In genomic region chrX:46366597-46367207, GRCh38 we compare ENCODE assay signal across 25 cellular contexts.
A peak's percentile ranks its signal among the peaks of the same experiment; 100 is the strongest.
DNase-seq lines count a peak whose midpoint lies in the region; ATAC-seq, FAIRE-seq and TF ChIP-seq lines count a peak whose summit lies in the region.
"Had no signal": no experiment of that assay in that cellular context is flagged by ENCODE, and none has a peak within 500 bp of the region (broad histone marks: within the 10 kb centered on the region; RNA-seq: fewer than 3 reads in every experiment).

No MANE protein-coding gene starts in this region.

- H2BK15ac ChIP-seq in H9 (ENCODE audit: low read depth, low read length) (no peak overlapping the region), H1 (ENCODE audit: low read length) (no peak overlapping the region)

- TF ChIP-seq EP300 in H1 (IDR thresholded peaks at IDR 0.05; ENCODE audit: borderline replicate concordance in 1 of 2, low read depth in 2 of 2, low read length in 2 of 2) (no peak), tibial nerve (IDR thresholded peaks at IDR 0.05) (no peak)

- peak overlapping the region; percentile 22 to 98 (median 81); a peak in 4 of 7 replicates for H3K27ac Mint-ChIP-seq in H9
- H3K27ac Mint-ChIP-seq: B cell; CD8-positive, alpha-beta T cell had no signal

- H3K27me3 ChIP-seq in H9 (ENCODE audit: insufficient read depth, low read length) (no peaks in the 10 kb centered on the region), HUES64 (ENCODE audit: insufficient read depth, low read length) (no peaks in the 10 kb centered on the region), H1 (replicated peaks in 1 of 4; ENCODE audit: control insufficient read depth in 3 of 4, extremely low read depth in 1 of 4, insufficient read depth in 3 of 4, low read length in 3 of 4) (no peaks in the 10 kb centered on the region), tibial nerve (no peaks in the 10 kb centered on the region)
- H3K27me3 ChIP-seq: SJSA1 had no signal

- H3K9me3 Mint-ChIP-seq in H9, result peaks cover 43 to 50% of the 10 kb centered on the region in 2 experiments
- H3K9me3 Mint-ChIP-seq: CD8-positive, alpha-beta T cell had no signal

- no peak overlapping the region for H3K27ac ChIP-seq in H9 (ENCODE audit: insufficient read length, low read depth, low read length)
- H3K27ac ChIP-seq in HUES64 (ENCODE audit: low read depth, low read length), result peak overlapping the region; percentile 87
- no peak overlapping the region for H3K27ac ChIP-seq in H1 (ENCODE audit: low read depth, low read length)
- H3K27ac ChIP-seq in tibial nerve, result no peak overlapping the region
- H3K27ac ChIP-seq: C4-2B, PC-9, SJSA1 had no signal

- FAIRE-seq in H1 (lab: Jason Lieb, UNC), result peak; percentile 77

- CTCF ChIA-PET in H1 (lab: Charles Lee; ENCODE audit: partially characterized antibody), result no interaction called here
- CTCF ChIA-PET in GM10248 (lab: Yijun Ruan, JAX), result no interaction called here

- H3K79me2 ChIP-seq in H9 (ENCODE audit: insufficient read depth, low read length) (no peaks in the 10 kb centered on the region), H1 (ENCODE audit: control insufficient read depth in 1 of 2, insufficient read depth in 2 of 2, low read length in 2 of 2) (no peaks in the 10 kb centered on the region)

- no peak overlapping the region for H2BK120ac ChIP-seq in H9 (ENCODE audit: low read depth, low read length, poor library complexity, severe bottlenecking)
- no peak overlapping the region for H2BK120ac ChIP-seq in H1 (replicated peaks; ENCODE audit: low read depth, low read length)

- H3K18ac ChIP-seq in H9 (ENCODE audit: insufficient read length, low read depth, low read length) (no peak overlapping the region), H1 (ENCODE audit: extremely low read depth, low read length) (no peak overlapping the region; the same call in 1 of the 2 replicates)

- TF ChIP-seq POLR2A in H1 (IDR thresholded peaks at IDR 0.05; ENCODE audit: control extremely low read depth in 1 of 2, low read depth in 2 of 2, low read length in 2 of 2), result no peak
- TF ChIP-seq POLR2A in tibial nerve (IDR thresholded peaks at IDR 0.05), result no peak

- no peak overlapping the region for H2AFZ ChIP-seq in H9 (ENCODE audit: low read length)
- H2AFZ ChIP-seq in H1 (ENCODE audit: low read length), result no peak overlapping the region
- H2AFZ ChIP-seq: PC-9 had no signal

- POLR2A ChIA-PET in H1 (lab: Charles Lee; ENCODE audit: partially characterized antibody) (interaction anchor here (0.8 kb wide), 1 partner anchor 9 kb away, joined by 4 read pairs; no protein-coding TSS in a partner anchor), GM10248 (lab: Yijun Ruan, JAX) (no interaction called here)

- no peak overlapping the region for H2AK5ac ChIP-seq in H9 (ENCODE audit: insufficient read length, low read length)
- H2AK5ac ChIP-seq in H1 (ENCODE audit: low read depth, low read length), result no peak overlapping the region

- H2BK5ac ChIP-seq in H9 (ENCODE audit: insufficient read length, low read length) (no peak overlapping the region), H1 (ENCODE audit: low read depth, low read length) (0 out of 2 replicates have a peak overlapping the region, but pooled peaks have one; percentile 9)

- H3K4me1 ChIP-seq in H9 (ENCODE audit: insufficient read depth, low read length), result peaks cover 5% of the 10 kb centered on the region; the same call in 1 of the 2 replicates
- H3K4me1 ChIP-seq in HUES64 (ENCODE audit: insufficient read depth, low read length), result 0 out of 2 replicates have a peak, but pooled peaks cover 13% of the 10 kb centered on the region
- H3K4me1 ChIP-seq in H1 (replicated peaks in 1 of 4; ENCODE audit: control insufficient read depth in 3 of 4, insufficient read depth in 4 of 4, low read length in 3 of 4), result peaks cover 0 to 7% (median 0%) of the 10 kb centered on the region in 4 experiments; a peak in 3 of 7 replicates
- H3K4me1 ChIP-seq in tibial nerve, result no peaks in the 10 kb centered on the region
- H3K4me1 ChIP-seq: Caco-2, SJSA1 had no signal

- TF ChIP-seq CTCF in H9 (conservative IDR thresholded peaks at IDR 0.05) (no peak), H1 (IDR thresholded peaks at IDR 0.05; ENCODE audit: control extremely low read depth in 1 of 3, insufficient read depth in 1 of 3, low read depth in 1 of 3, low read length in 3 of 3) (no peak), tibial nerve (IDR thresholded peaks at IDR 0.05) (no peak), GM10248 (IDR thresholded peaks at IDR 0.05; ENCODE audit: control extremely low read depth, extremely low read depth, low read depth, missing control alignments) (no peak)

- TF ChIP-seq RAD21 in H1 (IDR thresholded peaks at IDR 0.05 in 1 of 2, conservative IDR thresholded peaks at IDR 0.05 in 1 of 2; ENCODE audit: low read depth in 2 of 2, low read length in 2 of 2), result no peak

- H3K4me2 ChIP-seq in H9 (ENCODE audit: insufficient read depth, insufficient read length, low read length) (no peak overlapping the region), H1 (ENCODE audit: insufficient read depth in 1 of 2, low read depth in 2 of 2, low read length in 2 of 2) (no peak overlapping the region; a peak in 1 of 4 replicates)
- H3K4me2 ChIP-seq: PC-9 had no signal

- H3K4me1 Mint-ChIP-seq in H9, result peaks cover 16 to 23% of the 10 kb centered on the region in 2 experiments
- H3K4me1 Mint-ChIP-seq: B cell had no signal

- no peak for DNase-seq in H9
- DNase-seq in H1 (ENCODE audit: low read depth in 1 of 2, low spot score in 2 of 2), result no peak
- DNase-seq in tibial nerve (ENCODE audit: low spot score in 2 of 2), result no peak
- no peak for DNase-seq in GM10248 (ENCODE audit: extremely low spot score)
- DNase-seq: Caco-2; CD8-positive, alpha-beta T cell; DMS 273 treated with DMSO at 0.1 percent for 48 hours; DMS79; EL; GDM1; HCEC 1CT; IMR-90; KG1; MM.1S; NCI-H446; NK-92 treated with Interleukin-12 subunit alpha and Interleukin-12 subunit beta, amount 100 ng/mL, for 24 hours; PC-9; Right ventricle myocardium superior; RPMI8226 had no signal

- H2BK12ac ChIP-seq in H9 (ENCODE audit: insufficient read length, low read depth, low read length), result no peak overlapping the region
- H2BK12ac ChIP-seq in H1 (ENCODE audit: low read depth, low read length), result no peak overlapping the region

- no peak overlapping the region for H3K9ac ChIP-seq in H9 (ENCODE audit: extremely low read depth, insufficient read length, low read length)
- H3K9ac ChIP-seq in HUES64 (ENCODE audit: low read depth, low read length), result peak overlapping the region; percentile 36; the same call in 1 of the 2 replicates
- H3K9ac ChIP-seq in H1 (replicated peaks in 1 of 4; ENCODE audit: extremely low read depth in 1 of 4, low read depth in 3 of 4, low read length in 3 of 4), result no peak overlapping the region; a peak in 1 of 7 replicates

- H3K4me3 ChIP-seq in HUES64 (ENCODE audit: low read length) (no peak overlapping the region), H1 (ENCODE audit: extremely low read depth in 1 of 4, insufficient read depth in 2 of 4, low read depth in 3 of 4, low read length in 4 of 4) (no peak overlapping the region), tibial nerve (no peak overlapping the region)
- H3K4me3 ChIP-seq: PC-9, SJSA1 had no signal

- H3K14ac ChIP-seq in H9 (ENCODE audit: insufficient read depth, low read length), result no peak overlapping the region
- no peak overlapping the region for H3K14ac ChIP-seq in H1 (ENCODE audit: insufficient read length)

- H3K36me3 ChIP-seq in HUES64 (ENCODE audit: insufficient read depth, low read length) (no peaks in the 10 kb centered on the region), H1 (ENCODE audit: control insufficient read depth in 2 of 4, insufficient read depth in 4 of 4, low read length in 3 of 4) (no peaks in the 10 kb centered on the region), tibial nerve (no peaks in the 10 kb centered on the region)
- H3K36me3 ChIP-seq: SJSA1 had no signal

- H3K9me3 ChIP-seq in H9 (ENCODE audit: control insufficient read depth, low read depth, low read length) (no peaks in the 10 kb centered on the region), HUES64 (ENCODE audit: insufficient read depth, low read depth, low read length) (no peaks in the 10 kb centered on the region), H1 (ENCODE audit: insufficient read depth in 2 of 2, low read depth in 1 of 2, low read length in 1 of 2) (no peaks in the 10 kb centered on the region), tibial nerve (no peaks in the 10 kb centered on the region)
- H3K9me3 ChIP-seq: Caco-2, SJSA1 had no signal

- no peaks in the 10 kb centered on the region for H4K20me1 ChIP-seq in H9 (ENCODE audit: control insufficient read depth, insufficient read depth, insufficient read length)
- no peaks in the 10 kb centered on the region for H4K20me1 ChIP-seq in H1 (replicated peaks in 1 of 2; ENCODE audit: control insufficient read depth in 1 of 2, insufficient read depth in 2 of 2, low read length in 2 of 2)

- H4K91ac ChIP-seq in H9 (ENCODE audit: insufficient read length, low read depth, low read length) (no peak overlapping the region), H1 (replicated peaks; ENCODE audit: insufficient read length, low read length) (no peak overlapping the region)

- H3K56ac ChIP-seq in H9 (ENCODE audit: insufficient read length, low read depth, low read length) (no peak overlapping the region), H1 (replicated peaks; ENCODE audit: insufficient read length, low read depth, low read length) (no peak overlapping the region)

- no peak overlapping the region for H3K4ac ChIP-seq in H9 (ENCODE audit: low read depth, low read length)
- H3K4ac ChIP-seq in H1 (replicated peaks; ENCODE audit: insufficient read length, low read depth, low read length), result no peak overlapping the region

- WGBS in H9 (ENCODE audit: extremely low coverage, insufficient read length, low lambda C conversion rate), result no CpG with 5 or more reads among the region's 2 CpGs
- 74% methylated on average over 2 of the region's 2 CpGs for WGBS in HUES64
- 86% methylated on average over 2 of the region's 2 CpGs; no CpG with 5 or more reads in 1 of the 2 experiments for WGBS in H1 (ENCODE audit: extremely low coverage in 1 of 2, insufficient coverage in 1 of 2, insufficient read length in 1 of 2, insufficient replicate concordance in 2 of 2, low coverage in 1 of 2, low lambda C conversion rate in 2 of 2, missing lambda C conversion rate in 1 of 2), 2 experiments
- WGBS in tibial nerve, 2 donors, result 74 to 97% methylated on average over 2 of the region's 2 CpGs

- H3T11ph ChIP-seq in H9 (ENCODE audit: low read length), result no peak overlapping the region

- H2BK20ac ChIP-seq in H9 (ENCODE audit: low read depth, low read length, poor library complexity, severe bottlenecking) (no peak overlapping the region), H1 (ENCODE audit: low read length) (0 out of 2 replicates have a peak overlapping the region, but pooled peaks have one; percentile 86)

- no peaks in the 10 kb centered on the region for H3K27me3 Mint-ChIP-seq in H9 (ENCODE audit: low read depth)
- H3K27me3 Mint-ChIP-seq: B cell had no signal

- H4K8ac ChIP-seq in H9 (replicated peaks; ENCODE audit: insufficient read length, low read depth, low read length) (no peak overlapping the region), H1 (ENCODE audit: extremely low read depth, insufficient read depth, low read length) (no peak overlapping the region)

- peak overlapping the region in 1 of 2 experiments; percentile 7; a peak in 1 of 5 replicates for H3K4me3 Mint-ChIP-seq in H9
- H3K4me3 Mint-ChIP-seq: B cell; CD8-positive, alpha-beta T cell had no signal

- H3K36me3 Mint-ChIP-seq in H9 (ENCODE audit: insufficient read depth in 1 of 3, low read depth in 3 of 3), result peaks cover 2 to 11% (median 4%) of the 10 kb centered on the region in 3 experiments; a peak in 4 of 7 replicates
- H3K36me3 Mint-ChIP-seq: CD8-positive, alpha-beta T cell had no signal

- H3K23ac ChIP-seq in H9 (ENCODE audit: insufficient read length, low read depth, low read length), result no peak overlapping the region
- no peak overlapping the region for H3K23ac ChIP-seq in H1 (ENCODE audit: insufficient read length)

- H3K79me1 ChIP-seq in H9 (ENCODE audit: insufficient read depth, low read depth, low read length, poor library complexity, severe bottlenecking) (no peaks in the 10 kb centered on the region), H1 (ENCODE audit: low read depth, low read length) (no peaks in the 10 kb centered on the region)

- no peak for ATAC-seq in GM19351 (IDR thresholded peaks at IDR 0.05; ENCODE audit: unreplicated experiment)
- no peak for ATAC-seq in GM21825 (IDR thresholded peaks at IDR 0.05; ENCODE audit: unreplicated experiment)
- ATAC-seq: CD8-positive, alpha-beta T cell had no signal

- H3K23me2 ChIP-seq in H9 (ENCODE audit: insufficient read length, low read depth, low read length, poor library complexity, severe bottlenecking) (no peaks in the 10 kb centered on the region), H1 (ENCODE audit: low read depth, low read length) (no peaks in the 10 kb centered on the region)

- no peak overlapping the region for H4K5ac ChIP-seq in H9 (ENCODE audit: insufficient read length, low read depth, low read length)
- H4K5ac ChIP-seq in H1 (ENCODE audit: insufficient read length, low read depth, low read length), result peak overlapping the region; percentile 61
